Comparison of ENCODE assay signal across 8 cellular contexts in the genomic region with DNA sequence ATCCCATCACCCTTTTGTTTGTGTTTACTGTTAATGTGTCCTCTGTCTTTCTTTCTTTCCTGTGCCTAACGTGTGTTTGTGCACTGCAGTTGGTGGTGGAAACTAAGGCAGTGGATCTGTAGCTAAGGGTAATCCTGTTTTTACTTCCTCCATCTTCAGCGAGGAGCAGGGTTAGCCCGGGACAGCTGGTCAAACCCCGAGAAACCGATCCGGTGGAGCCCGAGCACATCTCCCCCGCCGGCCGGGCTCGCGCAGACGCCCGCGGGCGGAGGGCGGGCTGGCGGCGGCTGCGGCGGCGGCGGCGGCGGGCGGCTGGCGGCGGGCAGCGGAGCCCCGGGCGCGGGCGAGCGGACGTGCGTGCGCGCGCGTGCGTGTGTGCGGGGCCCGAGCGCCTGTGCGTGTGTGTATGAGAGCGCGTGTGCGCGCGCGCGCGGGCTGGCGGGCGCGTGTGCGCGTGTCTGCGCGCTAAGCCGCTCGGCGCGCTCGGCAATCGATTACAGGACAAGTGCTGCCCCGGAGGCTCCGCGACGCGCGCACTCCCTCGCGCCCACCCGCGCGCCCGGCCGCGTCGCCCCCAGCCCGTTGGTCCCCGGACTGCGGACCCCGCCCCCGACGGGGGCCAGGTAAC.
DNase-seq lines count a peak whose midpoint lies in the region; ATAC-seq lines count a peak whose summit lies in the region.

IKZF2 (minus strand) TSS at position 176 of the 628 bp plus-strand sequence. CDS start 2,983 bp downstream, outside the sequence.

- ATAC-seq in GM18907 (IDR thresholded peaks at IDR 0.05; ENCODE audit: unreplicated experiment) = peak; percentile 68
- peak; percentile 64 for ATAC-seq in HG03135 (IDR thresholded peaks at IDR 0.05; ENCODE audit: unreplicated experiment)

- peak within 1 kb of the TSS; percentile 93 for H3K27ac ChIP-seq in cingulate gyrus (ENCODE audit: low read depth, low read length)

- DNase-seq in AG08395 (ENCODE audit: low spot score) (peak; percentile 89), NCI-H2227 (lab: John Stamatoyannopoulos, UW; ENCODE audit: unreplicated experiment) (peak; percentile 97), left kidney (ENCODE audit: low read depth, low spot score) (peak; percentile 95)
- DNase-seq in activated CD4-positive, alpha-beta T cell treated with anti-CD3 and anti-CD28 coated beads for 1 hour = peak; percentile 43
- DNase-seq in stimulated activated CD4-positive, alpha-beta T cell treated with anti-CD3 and anti-CD28 coated beads, Interleukin-1b, Interleukin-23, amount 100 ng/mL, for 4 hours (ENCODE audit: low read depth in 2 of 2) = peak; percentile 43 to 52

Comparison
In these comparisons a context has a peak if more than half of its experiments do, and no peak if none do; other contexts are left out.
1. Peak in every context shown above with its lines: DNase-seq, ATAC-seq and H3K27ac ChIP-seq.
2. DNase-seq: peak in every context shown above with its lines; median percentile 97 in NCI-H2227; 95 in left kidney; 89 in AG08395; 48 in stimulated activated CD4-positive, alpha-beta T cell treated with anti-CD3 and anti-CD28 coated beads, Interleukin-1b, Interleukin-23, amount 100 ng/mL, for 4 hours; 43 in activated CD4-positive, alpha-beta T cell treated with anti-CD3 and anti-CD28 coated beads for 1 hour.